ENCODE assay signal across 1 cellular context in genomic region chr10:34178196-34178595, GRCh38.
TF ChIP-seq lines count a peak whose summit lies in the region.

No MANE protein-coding gene starts in this region.

TF ChIP-seq in GM23338, 12 proteins besides CTCF, POLR2A, EP300 and RAD21 (continued from another document):
- TF ChIP-seq EZH2 (IDR thresholded peaks at IDR 0.05; ENCODE audit: low read depth, unreplicated experiment) (no peak), ETS1 (IDR thresholded peaks at IDR 0.05) (no peak), STAT1 (IDR thresholded peaks at IDR 0.05; ENCODE audit: unreplicated experiment) (no peak), ZNF331 (CRISPR knock-in tag; IDR thresholded peaks at IDR 0.05; ENCODE audit: low read depth) (no peak)
- TF ChIP-seq, protein P1, sequence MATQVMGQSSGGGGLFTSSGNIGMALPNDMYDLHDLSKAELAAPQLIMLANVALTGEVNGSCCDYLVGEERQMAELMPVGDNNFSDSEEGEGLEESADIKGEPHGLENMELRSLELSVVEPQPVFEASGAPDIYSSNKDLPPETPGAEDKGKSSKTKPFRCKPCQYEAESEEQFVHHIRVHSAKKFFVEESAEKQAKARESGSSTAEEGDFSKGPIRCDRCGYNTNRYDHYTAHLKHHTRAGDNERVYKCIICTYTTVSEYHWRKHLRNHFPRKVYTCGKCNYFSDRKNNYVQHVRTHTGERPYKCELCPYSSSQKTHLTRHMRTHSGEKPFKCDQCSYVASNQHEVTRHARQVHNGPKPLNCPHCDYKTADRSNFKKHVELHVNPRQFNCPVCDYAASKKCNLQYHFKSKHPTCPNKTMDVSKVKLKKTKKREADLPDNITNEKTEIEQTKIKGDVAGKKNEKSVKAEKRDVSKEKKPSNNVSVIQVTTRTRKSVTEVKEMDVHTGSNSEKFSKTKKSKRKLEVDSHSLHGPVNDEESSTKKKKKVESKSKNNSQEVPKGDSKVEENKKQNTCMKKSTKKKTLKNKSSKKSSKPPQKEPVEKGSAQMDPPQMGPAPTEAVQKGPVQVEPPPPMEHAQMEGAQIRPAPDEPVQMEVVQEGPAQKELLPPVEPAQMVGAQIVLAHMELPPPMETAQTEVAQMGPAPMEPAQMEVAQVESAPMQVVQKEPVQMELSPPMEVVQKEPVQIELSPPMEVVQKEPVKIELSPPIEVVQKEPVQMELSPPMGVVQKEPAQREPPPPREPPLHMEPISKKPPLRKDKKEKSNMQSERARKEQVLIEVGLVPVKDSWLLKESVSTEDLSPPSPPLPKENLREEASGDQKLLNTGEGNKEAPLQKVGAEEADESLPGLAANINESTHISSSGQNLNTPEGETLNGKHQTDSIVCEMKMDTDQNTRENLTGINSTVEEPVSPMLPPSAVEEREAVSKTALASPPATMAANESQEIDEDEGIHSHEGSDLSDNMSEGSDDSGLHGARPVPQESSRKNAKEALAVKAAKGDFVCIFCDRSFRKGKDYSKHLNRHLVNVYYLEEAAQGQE (IDR thresholded peaks at IDR 0.05; ENCODE audit: unreplicated experiment): no peak
